ENCODE assay signal across 21 cellular contexts in genomic region chr6:163164175-163164900, GRCh38.
"Had no signal": no experiment of that assay in that cellular context is flagged by ENCODE, and none has a peak within 500 bp of the region (broad histone marks: within the 10 kb centered on the region; RNA-seq: fewer than 3 reads in every experiment).

No MANE protein-coding gene starts in this region.

- H3K9me3 Mint-ChIP-seq: endodermal cell; naive thymus-derived CD4-positive, alpha-beta T cell; stimulated activated naive B cell treated with anti-CD40 and anti-IgM and Interleukin-4, amounts not matched to agents 10 μg/mL and 1 μg/mL and 100 μg/mL, for 72 hours; stimulated activated naive CD8-positive, alpha-beta T cell treated with anti-CD3 and anti-CD28 coated beads, Interleukin-15, amount 100 ng/mL, for 72 hours had no signal

- H3K36me3 Mint-ChIP-seq: naive thymus-derived CD4-positive, alpha-beta T cell; stimulated activated naive B cell treated with anti-CD40 and anti-IgM and Interleukin-4, amounts not matched to agents 10 μg/mL and 1 μg/mL and 100 μg/mL, for 72 hours had no signal

- H3K4me1 ChIP-seq: colonic mucosa, thyroid gland, upper lobe of left lung, uterus had no signal

- H3K27me3 ChIP-seq: colonic mucosa, hepatocyte, thyroid gland, upper lobe of left lung, uterus had no signal

- H3K36me3 ChIP-seq: colonic mucosa, neutrophil, thyroid gland, upper lobe of left lung, uterus had no signal

- H3K9me3 ChIP-seq: colonic mucosa, neutrophil, thyroid gland, upper lobe of left lung, uterus had no signal

- H3K4me3 ChIP-seq: colonic mucosa, hepatocyte, skin epidermis, thyroid gland, upper lobe of left lung, uterus had no signal

- H2AFZ ChIP-seq: hepatocyte had no signal

- H3K4me2 ChIP-seq: hepatocyte had no signal

- H3K4me1 Mint-ChIP-seq: endodermal cell; naive thymus-derived CD4-positive, alpha-beta T cell; stimulated activated naive B cell treated with anti-CD40 and anti-IgM and Interleukin-4, amounts not matched to agents 10 μg/mL and 1 μg/mL and 100 μg/mL, for 72 hours; stimulated activated naive CD8-positive, alpha-beta T cell treated with anti-CD3 and anti-CD28 coated beads, Interleukin-15, amount 100 ng/mL, for 72 hours had no signal

- H3K27ac Mint-ChIP-seq: endodermal cell; naive thymus-derived CD4-positive, alpha-beta T cell; stimulated activated naive B cell treated with anti-CD40 and anti-IgM and Interleukin-4, amounts not matched to agents 10 μg/mL and 1 μg/mL and 100 μg/mL, for 72 hours; stimulated activated naive CD8-positive, alpha-beta T cell treated with anti-CD3 and anti-CD28 coated beads, Interleukin-15, amount 100 ng/mL, for 72 hours had no signal

- H3K4me3 Mint-ChIP-seq: endodermal cell; naive thymus-derived CD4-positive, alpha-beta T cell; stimulated activated naive B cell treated with anti-CD40 and anti-IgM and Interleukin-4, amounts not matched to agents 10 μg/mL and 1 μg/mL and 100 μg/mL, for 72 hours; stimulated activated naive CD8-positive, alpha-beta T cell treated with anti-CD3 and anti-CD28 coated beads, Interleukin-15, amount 100 ng/mL, for 72 hours had no signal

- H3K79me2 ChIP-seq: hepatocyte had no signal

- DNase-seq: colonic mucosa; dermis blood vessel endothelial cell; effector CD4-positive, alpha-beta T cell; endodermal cell; erythroblast; foreskin melanocyte; kidney; left colon; left ventricle myocardium superior; mesendoderm; naive thymus-derived CD4-positive, alpha-beta T cell; stimulated activated CD4-positive, alpha-beta T cell treated with anti-CD3 and anti-CD28 coated beads, Interleukin-2, amount 100 ng/mL, for 24 hours; stimulated activated CD4-positive, alpha-beta T cell treated with anti-CD3 and anti-CD28 coated beads, Interleukin-4, amount 100 ng/mL, for 4 hours; stimulated activated naive B cell treated with anti-CD40 and anti-IgM and Interleukin-4, amounts not matched to agents 10 μg/mL and 1 μg/mL and 100 μg/mL, for 72 hours; stimulated activated naive CD8-positive, alpha-beta T cell treated with anti-CD3 and anti-CD28 coated beads, Interleukin-15, amount 100 ng/mL, for 72 hours; thyroid gland; uterus had no signal

- H3K27ac ChIP-seq: colonic mucosa, hepatocyte, neutrophil, skin epidermis, thyroid gland, upper lobe of left lung, uterus had no signal
